Comparison of ENCODE assay signal across 20 cellular contexts in the genomic region with DNA sequence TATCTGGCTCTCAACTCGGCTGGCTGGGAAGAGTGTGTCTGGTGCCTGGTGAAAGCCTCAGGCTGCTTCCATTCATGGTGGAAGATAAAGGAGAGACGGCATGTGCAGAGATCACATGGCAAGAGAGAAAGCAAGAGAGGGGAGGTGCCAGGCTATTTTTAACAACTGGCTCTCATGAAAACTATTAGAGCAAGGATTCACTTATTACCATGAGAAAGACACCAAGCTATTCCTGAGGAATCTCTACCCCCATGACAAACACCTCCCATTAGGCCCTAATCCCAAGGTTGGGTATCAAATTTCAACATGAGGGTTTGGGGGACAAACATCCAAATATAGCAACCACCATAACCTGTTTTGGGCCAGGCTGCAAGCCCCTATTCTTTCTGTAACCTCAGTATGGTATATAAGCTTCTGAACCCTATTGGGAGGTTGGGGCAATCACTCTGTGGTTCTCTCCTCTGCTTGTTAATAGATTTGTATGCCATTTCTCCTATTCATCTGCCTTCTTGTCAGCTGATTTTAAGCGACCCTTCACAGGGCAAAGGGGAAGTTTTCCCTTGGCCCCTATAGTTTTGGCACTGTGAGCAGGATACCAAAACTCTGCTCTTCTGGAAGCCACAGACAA.
"Had no signal": no experiment of that assay in that cellular context is flagged by ENCODE, and none has a peak within 500 bp of the region (broad histone marks: within the 10 kb centered on the region; RNA-seq: fewer than 3 reads in every experiment).

No MANE protein-coding gene starts in this region.

- H3K4me3 Mint-ChIP-seq: activated CD4-positive, alpha-beta T cell treated with anti-CD3 and anti-CD28 coated beads, Interleukin-2, amount 10 ng/mL, durations not matched to agents 7 days and 5 days; naive thymus-derived CD4-positive, alpha-beta T cell; stimulated activated naive CD8-positive, alpha-beta T cell treated with anti-CD3 and anti-CD28 coated beads, Interleukin-15, amount 100 ng/mL, for 72 hours; T-cell had no signal

- H3K27ac ChIP-seq: ascending aorta, gastrocnemius medialis, heart left ventricle, prostate gland, vagina had no signal

- H3K4me1 ChIP-seq: ascending aorta, gastrocnemius medialis, prostate gland, vagina had no signal

- H3K4me1 Mint-ChIP-seq: activated CD4-positive, alpha-beta T cell treated with anti-CD3 and anti-CD28 coated beads, Interleukin-2, amount 10 ng/mL, durations not matched to agents 7 days and 5 days; naive thymus-derived CD4-positive, alpha-beta T cell; stimulated activated naive CD8-positive, alpha-beta T cell treated with anti-CD3 and anti-CD28 coated beads, Interleukin-15, amount 100 ng/mL, for 72 hours; T-cell had no signal

- H3K4me3 ChIP-seq: ascending aorta, gastrocnemius medialis, heart left ventricle, mucosa of descending colon, prostate gland, vagina had no signal

- H3K27ac Mint-ChIP-seq: activated CD4-positive, alpha-beta T cell treated with anti-CD3 and anti-CD28 coated beads, Interleukin-2, amount 10 ng/mL, durations not matched to agents 7 days and 5 days; stimulated activated naive CD8-positive, alpha-beta T cell treated with anti-CD3 and anti-CD28 coated beads, Interleukin-15, amount 100 ng/mL, for 72 hours; T-cell had no signal

- H3K36me3 ChIP-seq: ascending aorta, gastrocnemius medialis, prostate gland, vagina had no signal

- H3K27me3 ChIP-seq: ascending aorta, gastrocnemius medialis, heart left ventricle, vagina had no signal

- H3K27me3 Mint-ChIP-seq: activated CD4-positive, alpha-beta T cell treated with anti-CD3 and anti-CD28 coated beads, Interleukin-2, amount 10 ng/mL, durations not matched to agents 7 days and 5 days; naive thymus-derived CD4-positive, alpha-beta T cell; stimulated activated naive CD8-positive, alpha-beta T cell treated with anti-CD3 and anti-CD28 coated beads, Interleukin-15, amount 100 ng/mL, for 72 hours; T-cell had no signal

- H3K9me3 ChIP-seq: ascending aorta, gastrocnemius medialis, prostate gland had no signal

- ATAC-seq: gastrocnemius medialis; heart left ventricle; mucosa of descending colon; naive thymus-derived CD4-positive, alpha-beta T cell; right cardiac atrium; stimulated activated naive CD8-positive, alpha-beta T cell treated with anti-CD3 and anti-CD28 coated beads, Interleukin-15, amount 100 ng/mL, for 72 hours; T-cell had no signal

- DNase-seq: activated CD4-positive, alpha-beta T cell treated with anti-CD3 and anti-CD28 coated beads, Interleukin-2, amount 10 ng/mL, durations not matched to agents 7 days and 5 days; activated CD8-positive, alpha-beta memory T cell treated with anti-CD3 and anti-CD28 coated beads, Interleukin-2, amount 50 U/mL, for 4 hours; activated effector memory CD4-positive, alpha-beta T cell treated with anti-CD3 and anti-CD28 coated beads, Interleukin-2, amount 50 U/mL, for 16 hours; activated naive CD4-positive, alpha-beta T cell treated with anti-CD3 and anti-CD28 coated beads, Interleukin-2, amount 50 U/mL, for 16 hours; activated T-cell treated with anti-CD3 and anti-CD28 coated beads, Interleukin-2, amount 50 U/mL, for 48 hours; cortex of kidney; gastrocnemius medialis; heart left ventricle; islet precursor cell; mucosa of descending colon; naive thymus-derived CD4-positive, alpha-beta T cell; right cardiac atrium; small intestine; stimulated activated CD4-positive, alpha-beta T cell treated with anti-CD3 and anti-CD28 coated beads, Interleukin-4, amount 100 ng/mL, for 1 hour; stimulated activated naive CD8-positive, alpha-beta T cell treated with anti-CD3 and anti-CD28 coated beads, Interleukin-15, amount 100 ng/mL, for 72 hours; T-cell; trophoblast cell had no signal
